Comparison of ENCODE assay signal across 24 cellular contexts in the genomic region with DNA sequence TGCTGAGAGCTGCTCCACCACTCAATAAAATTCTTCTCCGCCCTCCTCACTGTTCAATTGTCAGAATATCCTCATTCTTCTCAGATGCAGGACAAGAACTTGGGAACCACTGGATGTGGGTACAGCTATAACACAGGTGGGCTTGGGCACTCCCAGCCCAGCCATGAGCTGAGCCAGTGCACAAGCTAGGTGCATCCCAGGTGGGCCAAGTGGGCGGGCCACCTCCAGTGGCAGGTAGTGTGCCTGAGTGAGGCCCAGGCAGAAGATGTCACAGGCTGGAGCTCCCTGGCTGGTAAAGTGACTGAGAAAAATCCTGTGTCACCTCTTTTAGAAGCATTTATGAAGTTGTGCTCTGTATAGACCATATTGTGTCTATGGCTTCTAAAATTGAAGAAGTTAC.
DNase-seq lines count a peak whose midpoint lies in the region; ATAC-seq, FAIRE-seq and TF ChIP-seq lines count a peak whose summit lies in the region.
"Had no signal": no experiment of that assay in that cellular context is flagged by ENCODE, and none has a peak within 500 bp of the region (broad histone marks: within the 10 kb centered on the region; RNA-seq: fewer than 3 reads in every experiment).

No MANE protein-coding gene starts in this region.

- H3K4me3 Mint-ChIP-seq in WTC11 (no peak overlapping the region), progenitor cell of endocrine pancreas (ENCODE audit: low read depth) (no peak overlapping the region), immature natural killer cell (peak overlapping the region in 1 of 5 donors; percentile 27)
- H3K4me3 Mint-ChIP-seq: B cell; CD4-positive, alpha-beta T cell; CD8-positive, alpha-beta T cell had no signal

- peaks cover 5% of the 10 kb centered on the region for H3K4me1 Mint-ChIP-seq in WTC11
- H3K4me1 Mint-ChIP-seq in progenitor cell of endocrine pancreas (ENCODE audit: low read depth), result no peaks in the 10 kb centered on the region
- H3K4me1 Mint-ChIP-seq in immature natural killer cell, result no peaks in the 10 kb centered on the region
- H3K4me1 Mint-ChIP-seq: B cell had no signal

- no peak overlapping the region for H3K4me3 ChIP-seq in kidney (ENCODE audit: low read length in 2 of 2)
- H3K4me3 ChIP-seq: A549; BLaER1 treated with 17β-estradiol and CSF1 and Interleukin-3, amounts not matched to agents 10 nM and 100 nM had no signal

- H3K27me3 Mint-ChIP-seq in WTC11 (ENCODE audit: low read depth) (no peaks in the 10 kb centered on the region), progenitor cell of endocrine pancreas (no peaks in the 10 kb centered on the region), immature natural killer cell (ENCODE audit: low read depth in 3 of 3) (peaks cover 0 to 2% (median 0%) of the 10 kb centered on the region in 3 donors)
- H3K27me3 Mint-ChIP-seq: B cell; CD4-positive, alpha-beta T cell had no signal

- TF ChIP-seq CTCF in WTC11 (IDR thresholded peaks at IDR 0.05) (no peak), kidney (IDR thresholded peaks at IDR 0.05; ENCODE audit: borderline replicate concordance, extremely low read depth, insufficient read depth) (no peak), progenitor cell of endocrine pancreas (IDR thresholded peaks at IDR 0.05; ENCODE audit: unreplicated experiment) (no peak)

- POLR2A ChIA-PET in WTC11 (lab: Charles Lee), result no interaction called here

- no peak for FAIRE-seq in kidney (lab: Jason Lieb, UNC)
- FAIRE-seq: A549, D721Med, G401.6, GM12891, GM19239 had no signal

- H3K36me3 Mint-ChIP-seq in WTC11 (no peaks in the 10 kb centered on the region), progenitor cell of endocrine pancreas (ENCODE audit: insufficient read depth) (no peaks in the 10 kb centered on the region), immature natural killer cell (no peaks in the 10 kb centered on the region)
- H3K36me3 Mint-ChIP-seq: CD8-positive, alpha-beta T cell had no signal

- intact Hi-C loops in kidney (cut with DNase I), result no loop called here

- no peaks in the 10 kb centered on the region for H3K9me3 Mint-ChIP-seq in WTC11
- no peaks in the 10 kb centered on the region for H3K9me3 Mint-ChIP-seq in progenitor cell of endocrine pancreas (ENCODE audit: low read depth)
- H3K9me3 Mint-ChIP-seq in immature natural killer cell, result peaks cover 5 to 42% (median 26%) of the 10 kb centered on the region in 6 donors

- H3K27ac Mint-ChIP-seq in WTC11 (no peak overlapping the region), progenitor cell of endocrine pancreas (peak overlapping the region; percentile 65), immature natural killer cell (no peak overlapping the region)
- H3K27ac Mint-ChIP-seq: B cell; CD4-positive, alpha-beta T cell; CD8-positive, alpha-beta T cell had no signal

- DNase-seq in WTC11 (ENCODE audit: low spot score), result peak; percentile 14
- peak; percentile 51 for DNase-seq in kidney
- DNase-seq in mesenteric fat pad (ENCODE audit: low spot score), result peak; percentile 57
- no peak for DNase-seq in progenitor cell of endocrine pancreas (ENCODE audit: low spot score, unreplicated experiment)
- no peak for DNase-seq in islet precursor cell
- DNase-seq in immature natural killer cell, result no peak
- DNase-seq: AML-193; Caco-2; Calu3; CD4-positive, alpha-beta T cell; CD8-positive, alpha-beta T cell; DMS79 treated with DMSO at 0.1 percent for 48 hours; GF-D8 had no signal

- ATAC-seq in WTC11 (peak; percentile 44; the same call in 1 of the 2 replicates), HG02938 (IDR thresholded peaks at IDR 0.05; ENCODE audit: unreplicated experiment) (no peak), HG03196 (IDR thresholded peaks at IDR 0.05; ENCODE audit: unreplicated experiment) (no peak)
- ATAC-seq: A549; CD8-positive, alpha-beta T cell had no signal

- no peaks in the 10 kb centered on the region for H3K4me1 ChIP-seq in kidney (ENCODE audit: control insufficient read depth in 1 of 2, insufficient read depth in 1 of 2, low read depth in 1 of 2, low read length in 2 of 2)
- H3K4me1 ChIP-seq: A549; BLaER1 treated with 17β-estradiol and CSF1 and Interleukin-3, amounts not matched to agents 10 nM and 100 nM; Caco-2 had no signal

- no peaks in the 10 kb centered on the region for H3K9me3 ChIP-seq in kidney (ENCODE audit: control insufficient read depth in 1 of 2, low read length in 2 of 2)
- H3K9me3 ChIP-seq: A549; BLaER1 treated with 17β-estradiol and CSF1 and Interleukin-3, amounts not matched to agents 10 nM and 100 nM; Caco-2 had no signal

- CTCF ChIA-PET in WTC11 (lab: Charles Lee), result no interaction called here

- no peak overlapping the region for H3K9ac ChIP-seq in kidney (ENCODE audit: low read length in 2 of 2)
- H3K9ac ChIP-seq: BLaER1 treated with 17β-estradiol and CSF1 and Interleukin-3, amounts not matched to agents 10 nM and 100 nM had no signal

- H3K27ac ChIP-seq in kidney (ENCODE audit: low read depth in 2 of 2, low read length in 2 of 2), result no peak overlapping the region
- H3K27ac ChIP-seq: 22Rv1; A549; BLaER1 treated with 17β-estradiol and CSF1 and Interleukin-3, amounts not matched to agents 10 nM and 100 nM; C4-2B had no signal

- H3K36me3 ChIP-seq in kidney (ENCODE audit: control insufficient read depth in 1 of 2, insufficient read depth in 2 of 2, low read length in 2 of 2), result no peaks in the 10 kb centered on the region
- H3K36me3 ChIP-seq: BLaER1 treated with 17β-estradiol and CSF1 and Interleukin-3, amounts not matched to agents 10 nM and 100 nM had no signal

TF ChIP-seq in WTC11, 78 proteins besides CTCF, POLR2A, EP300 and RAD21 (continues in another document):
- TF ChIP-seq, protein P1, sequence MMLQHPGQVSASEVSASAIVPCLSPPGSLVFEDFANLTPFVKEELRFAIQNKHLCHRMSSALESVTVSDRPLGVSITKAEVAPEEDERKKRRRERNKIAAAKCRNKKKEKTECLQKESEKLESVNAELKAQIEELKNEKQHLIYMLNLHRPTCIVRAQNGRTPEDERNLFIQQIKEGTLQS (CRISPR knock-in tag; conservative IDR thresholded peaks at IDR 0.05), result no peak
- no peak for TF ChIP-seq JAZF1 (CRISPR knock-in tag; IDR thresholded peaks at IDR 0.05)
- TF ChIP-seq, protein P2, sequence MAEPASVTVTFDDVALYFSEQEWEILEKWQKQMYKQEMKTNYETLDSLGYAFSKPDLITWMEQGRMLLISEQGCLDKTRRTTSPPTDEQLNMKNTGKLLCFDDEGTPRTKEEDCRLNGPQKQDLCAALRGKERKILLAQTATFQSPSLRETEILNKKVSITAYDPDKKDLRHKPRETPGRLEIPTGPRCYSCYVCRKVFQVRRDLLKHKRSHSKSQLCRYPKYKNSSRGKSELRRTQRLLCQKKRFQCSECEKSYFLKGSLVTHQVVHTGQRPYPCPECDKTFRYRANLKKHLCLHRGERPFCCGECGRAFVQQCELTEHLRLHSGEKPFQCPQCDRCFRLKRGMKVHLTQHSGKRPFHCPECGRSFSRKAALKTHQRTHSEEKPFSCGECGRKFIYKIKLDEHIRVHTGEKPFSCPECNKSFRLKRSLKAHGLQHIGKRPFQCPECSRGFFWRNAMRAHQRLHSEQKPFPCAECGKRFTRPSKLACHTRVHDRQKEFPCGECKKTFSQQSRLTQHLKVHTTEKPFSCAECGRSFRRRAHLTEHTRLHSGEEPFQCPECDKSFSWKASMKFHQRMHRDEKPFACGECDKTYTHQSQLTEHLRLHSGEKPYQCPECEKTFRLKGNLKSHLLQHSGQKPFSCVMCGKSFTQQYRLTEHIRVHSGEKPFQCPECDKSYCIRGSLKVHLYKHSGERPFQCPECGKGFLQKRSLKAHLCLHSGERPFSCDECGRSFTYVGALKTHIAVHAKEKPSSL (CRISPR knock-in tag; conservative IDR thresholded peaks at IDR 0.05), result no peak
- TF ChIP-seq, protein P3, sequence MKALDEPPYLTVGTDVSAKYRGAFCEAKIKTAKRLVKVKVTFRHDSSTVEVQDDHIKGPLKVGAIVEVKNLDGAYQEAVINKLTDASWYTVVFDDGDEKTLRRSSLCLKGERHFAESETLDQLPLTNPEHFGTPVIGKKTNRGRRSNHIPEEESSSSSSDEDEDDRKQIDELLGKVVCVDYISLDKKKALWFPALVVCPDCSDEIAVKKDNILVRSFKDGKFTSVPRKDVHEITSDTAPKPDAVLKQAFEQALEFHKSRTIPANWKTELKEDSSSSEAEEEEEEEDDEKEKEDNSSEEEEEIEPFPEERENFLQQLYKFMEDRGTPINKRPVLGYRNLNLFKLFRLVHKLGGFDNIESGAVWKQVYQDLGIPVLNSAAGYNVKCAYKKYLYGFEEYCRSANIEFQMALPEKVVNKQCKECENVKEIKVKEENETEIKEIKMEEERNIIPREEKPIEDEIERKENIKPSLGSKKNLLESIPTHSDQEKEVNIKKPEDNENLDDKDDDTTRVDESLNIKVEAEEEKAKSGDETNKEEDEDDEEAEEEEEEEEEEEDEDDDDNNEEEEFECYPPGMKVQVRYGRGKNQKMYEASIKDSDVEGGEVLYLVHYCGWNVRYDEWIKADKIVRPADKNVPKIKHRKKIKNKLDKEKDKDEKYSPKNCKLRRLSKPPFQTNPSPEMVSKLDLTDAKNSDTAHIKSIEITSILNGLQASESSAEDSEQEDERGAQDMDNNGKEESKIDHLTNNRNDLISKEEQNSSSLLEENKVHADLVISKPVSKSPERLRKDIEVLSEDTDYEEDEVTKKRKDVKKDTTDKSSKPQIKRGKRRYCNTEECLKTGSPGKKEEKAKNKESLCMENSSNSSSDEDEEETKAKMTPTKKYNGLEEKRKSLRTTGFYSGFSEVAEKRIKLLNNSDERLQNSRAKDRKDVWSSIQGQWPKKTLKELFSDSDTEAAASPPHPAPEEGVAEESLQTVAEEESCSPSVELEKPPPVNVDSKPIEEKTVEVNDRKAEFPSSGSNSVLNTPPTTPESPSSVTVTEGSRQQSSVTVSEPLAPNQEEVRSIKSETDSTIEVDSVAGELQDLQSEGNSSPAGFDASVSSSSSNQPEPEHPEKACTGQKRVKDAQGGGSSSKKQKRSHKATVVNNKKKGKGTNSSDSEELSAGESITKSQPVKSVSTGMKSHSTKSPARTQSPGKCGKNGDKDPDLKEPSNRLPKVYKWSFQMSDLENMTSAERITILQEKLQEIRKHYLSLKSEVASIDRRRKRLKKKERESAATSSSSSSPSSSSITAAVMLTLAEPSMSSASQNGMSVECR (CRISPR knock-in tag; IDR thresholded peaks at IDR 0.05; ENCODE audit: borderline replicate concordance), result no peak
- TF ChIP-seq ZNF671 (CRISPR knock-in tag; IDR thresholded peaks at IDR 0.05), result no peak
- no peak for TF ChIP-seq JUN (CRISPR knock-in tag; IDR thresholded peaks at IDR 0.05)
- TF ChIP-seq USF2 (CRISPR knock-in tag; IDR thresholded peaks at IDR 0.05), result no peak
- no peak for TF ChIP-seq FOXJ3 (CRISPR knock-in tag; IDR thresholded peaks at IDR 0.05; ENCODE audit: borderline replicate concordance)

Comparison
In these comparisons a context has a peak if more than half of its experiments do, and no peak if none do; other contexts are left out.
1. DNase-seq: peak in WTC11 (single experiment), kidney (single experiment) and mesenteric fat pad (single experiment); none in progenitor cell of endocrine pancreas (single experiment), islet precursor cell (single experiment) and immature natural killer cell (0 of 3).